Comparison of ENCODE assay signal across 21 cellular contexts in the genomic region with DNA sequence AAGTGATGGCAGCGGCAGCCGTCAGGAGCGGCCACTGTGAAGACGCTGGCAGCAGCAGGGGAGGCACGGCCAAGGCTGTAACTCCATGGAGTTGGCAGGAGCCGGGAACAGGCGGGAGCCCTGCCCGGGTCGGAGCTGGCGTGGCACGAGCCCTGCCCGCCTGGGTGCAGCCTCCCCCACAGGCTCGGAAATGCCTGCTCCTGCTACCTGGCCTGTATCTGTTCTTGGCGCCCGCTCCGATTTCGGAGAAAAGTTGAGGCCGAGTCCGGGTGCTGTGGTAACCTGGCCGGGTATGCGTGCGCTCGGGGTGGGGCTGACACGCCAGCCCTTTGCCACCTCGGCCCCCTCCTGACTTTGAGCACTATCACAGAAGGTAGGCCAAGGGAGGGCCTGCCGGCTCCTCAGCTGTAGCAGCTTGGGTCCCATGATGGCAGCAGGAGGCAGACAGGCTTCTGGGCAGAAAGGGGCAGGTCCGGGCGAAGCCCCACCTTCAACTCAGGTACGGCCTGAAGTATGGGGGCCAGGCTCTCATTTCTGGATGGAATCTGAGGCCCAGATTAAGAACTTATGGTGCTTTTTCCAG. TPM values are rescaled to one million over a fixed set of nuclear protein-coding genes. Genes with fewer than 3 reads are reported as not detected.
"Had no signal": no experiment of that assay in that cellular context is flagged by ENCODE, and none has a peak within 500 bp of the region (broad histone marks: within the 10 kb centered on the region; RNA-seq: fewer than 3 reads in every experiment).

No MANE protein-coding gene starts in this region.

- H3K4me1 ChIP-seq: left lung, lower lobe of right lung, sigmoid colon, stomach had no signal

- H3K36me3 Mint-ChIP-seq: memory B cell had no signal

- DNase-seq: effector memory CD4-positive, alpha-beta T cell; heart right ventricle; islet precursor cell; left lung; lower lobe of right lung; midbrain; nephron progenitor cell; sigmoid colon; stimulated activated CD4-positive, alpha-beta T cell treated with anti-CD3 and anti-CD28 coated beads, Interleukin-2, amount 100 ng/mL, for 24 hours; stimulated activated CD4-positive, alpha-beta T cell treated with anti-CD3 and anti-CD28 coated beads, Interleukin-4, amount 100 ng/mL, for 4 hours; stimulated activated naive CD4-positive, alpha-beta T cell; stomach; trophoblast cell had no signal

- H3K9me3 Mint-ChIP-seq: memory B cell, nephron progenitor cell had no signal

- FAIRE-seq: endometrium, frontal cortex, urothelium cell line had no signal

- H3K9me3 ChIP-seq: heart right ventricle, left lung, lower lobe of right lung, neutrophil, right atrium auricular region, sigmoid colon, stomach had no signal

- H3K27ac Mint-ChIP-seq: memory B cell, nephron progenitor cell had no signal

- ATAC-seq: esophagus mucosa, left lung, lower lobe of right lung had no signal

- H3K36me3 ChIP-seq: heart right ventricle, left lung, lower lobe of right lung, neutrophil, right atrium auricular region, sigmoid colon, stomach had no signal

- H3K4me3 Mint-ChIP-seq: memory B cell, nephron progenitor cell had no signal

- H3K4me3 ChIP-seq: heart right ventricle, left lung, lower lobe of right lung, right atrium auricular region, sigmoid colon, skin epidermis, stomach had no signal

- H3K27ac ChIP-seq: heart right ventricle, left lung, lower lobe of right lung, neutrophil, right atrium auricular region, sigmoid colon, stomach had no signal

- H3K27me3 ChIP-seq: heart right ventricle, left lung, right atrium auricular region, sigmoid colon, stomach had no signal

RNA-seq across cellular contexts. Expression of gene SHISA3, which starts 51.2 kb away (rescaled TPM):
- total RNA-seq: esophagus mucosa had no signal
